Comparison of ENCODE assay signal across 1 cellular context in genomic region chr22:38494498-38494897, GRCh38.
TF ChIP-seq lines count a peak whose summit lies in the region.

No MANE protein-coding gene starts in this region.

TF ChIP-seq in IMR-90, 13 proteins besides CTCF, POLR2A, EP300 and RAD21 (continued from another document):
- TF ChIP-seq ELK1 (IDR thresholded peaks at IDR 0.05; ENCODE audit: borderline replicate concordance, low read depth, low read length) (no peak), SMC3 (IDR thresholded peaks at IDR 0.05; ENCODE audit: low read depth, low read length) (no peak), RFX5 (IDR thresholded peaks at IDR 0.05; ENCODE audit: low read depth, low read length) (no peak), BHLHE40 (IDR thresholded peaks at IDR 0.05; ENCODE audit: low read depth, low read length) (no peak), NFE2L2 (IDR thresholded peaks at IDR 0.05; ENCODE audit: low read depth, low read length) (no peak), MAFK (IDR thresholded peaks at IDR 0.05; ENCODE audit: low read depth, low read length) (no peak), RCOR1 (IDR thresholded peaks at IDR 0.05; ENCODE audit: insufficient replicate concordance, low read length) (no peak), CHD1 (IDR thresholded peaks at IDR 0.05; ENCODE audit: low read depth, low read length) (no peak), FOS (IDR thresholded peaks at IDR 0.05; ENCODE audit: low read depth, low read length) (no peak), MAZ (IDR thresholded peaks at IDR 0.05; ENCODE audit: borderline replicate concordance, low read depth, low read length) (no peak), USF2 (IDR thresholded peaks at IDR 0.05; ENCODE audit: low read depth, low read length) (no peak)
